1 cellular context compared by ENCODE assay signal in genomic region chr20:35404614-35405259, GRCh38.
TF ChIP-seq lines count a peak whose summit lies in the region.

No MANE protein-coding gene starts in this region.

TF ChIP-seq in SK-N-SH, 30 proteins besides CTCF, POLR2A, EP300 and RAD21 (continued from another document):
- TF ChIP-seq REST (IDR thresholded peaks at IDR 0.05; ENCODE audit: low read depth, low read length), result no peak
- no peak for TF ChIP-seq FOSL2 (IDR thresholded peaks at IDR 0.05; ENCODE audit: borderline replicate concordance, low read depth)
- TF ChIP-seq NFIC (IDR thresholded peaks at IDR 0.05; ENCODE audit: borderline replicate concordance), result no peak
- no peak for TF ChIP-seq PBX3 (IDR thresholded peaks at IDR 0.05)
- TF ChIP-seq GATA2 (CRISPR knock-in tag; IDR thresholded peaks at IDR 0.05), result no peak
- TF ChIP-seq FOXJ3 (CRISPR knock-in tag; IDR thresholded peaks at IDR 0.05), result no peak
- no peak for TF ChIP-seq RFX5 (IDR thresholded peaks at IDR 0.05; ENCODE audit: low read length)
- TF ChIP-seq TEAD4 (IDR thresholded peaks at IDR 0.05; ENCODE audit: borderline replicate concordance, insufficient read depth), result no peak
- TF ChIP-seq MEF2A (IDR thresholded peaks at IDR 0.05; ENCODE audit: borderline replicate concordance, low read depth), result no peak
- no peak for TF ChIP-seq GABPA (IDR thresholded peaks at IDR 0.05; ENCODE audit: low read depth)
- no peak for TF ChIP-seq POLR2AphosphoS5 (IDR thresholded peaks at IDR 0.05; ENCODE audit: low read depth, low read length)
- no peak for TF ChIP-seq MXI1 (IDR thresholded peaks at IDR 0.05; ENCODE audit: low read depth, low read length)
- TF ChIP-seq FOXM1 (IDR thresholded peaks at IDR 0.05; ENCODE audit: low read depth), result no peak
- no peak for TF ChIP-seq TCF12 (IDR thresholded peaks at IDR 0.05)
- TF ChIP-seq IRF3 (IDR thresholded peaks at IDR 0.05; ENCODE audit: low read depth, low read length), result no peak
- no peak for TF ChIP-seq USF1 (IDR thresholded peaks at IDR 0.05; ENCODE audit: borderline replicate concordance, low read depth)
- no peak for TF ChIP-seq RCOR1 (IDR thresholded peaks at IDR 0.05; ENCODE audit: low read length)
